Comparison of ENCODE assay signal across 1 cellular context in the genomic region with DNA sequence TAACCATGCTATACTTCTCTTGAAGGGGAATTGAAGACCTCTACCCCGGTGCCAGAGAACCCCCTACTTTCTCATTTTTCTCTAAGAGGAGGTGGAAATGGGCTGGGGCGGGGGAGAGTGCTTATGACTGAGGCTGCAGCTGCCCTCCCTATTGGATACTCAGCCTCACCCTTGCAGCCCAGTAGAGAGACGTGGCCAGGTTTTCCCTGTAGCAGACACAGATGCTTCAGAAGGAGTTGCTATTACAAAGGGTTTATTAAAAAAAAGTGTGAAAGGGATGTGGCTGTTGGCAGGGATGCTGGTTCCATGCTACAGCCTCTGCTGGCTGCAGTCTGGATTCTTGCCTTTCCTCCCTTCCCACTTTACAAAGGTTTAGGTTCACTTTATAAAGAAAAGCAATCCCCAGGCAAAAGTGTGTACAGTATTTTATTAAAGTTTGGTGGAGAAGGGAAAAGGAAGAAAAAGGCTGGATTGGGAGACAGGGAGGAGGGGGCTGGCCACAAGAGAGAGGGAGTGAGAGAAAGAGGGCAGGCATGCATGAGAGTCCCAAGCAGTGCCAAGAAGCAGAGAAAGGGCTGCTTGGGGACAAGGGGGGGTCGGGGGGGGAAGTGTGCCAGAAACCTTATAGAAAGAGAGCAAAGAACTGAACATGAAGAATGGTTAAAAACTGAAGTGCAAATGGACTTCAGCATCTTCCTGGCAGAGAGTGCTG.
TF ChIP-seq lines count a peak whose summit lies in the region.

No MANE protein-coding gene starts in this region.

TF ChIP-seq in GM23338, 12 proteins besides CTCF, POLR2A, EP300 and RAD21 (continued from another document):
- TF ChIP-seq EZH2 (IDR thresholded peaks at IDR 0.05; ENCODE audit: low read depth, unreplicated experiment) = no peak
- TF ChIP-seq, protein P1, sequence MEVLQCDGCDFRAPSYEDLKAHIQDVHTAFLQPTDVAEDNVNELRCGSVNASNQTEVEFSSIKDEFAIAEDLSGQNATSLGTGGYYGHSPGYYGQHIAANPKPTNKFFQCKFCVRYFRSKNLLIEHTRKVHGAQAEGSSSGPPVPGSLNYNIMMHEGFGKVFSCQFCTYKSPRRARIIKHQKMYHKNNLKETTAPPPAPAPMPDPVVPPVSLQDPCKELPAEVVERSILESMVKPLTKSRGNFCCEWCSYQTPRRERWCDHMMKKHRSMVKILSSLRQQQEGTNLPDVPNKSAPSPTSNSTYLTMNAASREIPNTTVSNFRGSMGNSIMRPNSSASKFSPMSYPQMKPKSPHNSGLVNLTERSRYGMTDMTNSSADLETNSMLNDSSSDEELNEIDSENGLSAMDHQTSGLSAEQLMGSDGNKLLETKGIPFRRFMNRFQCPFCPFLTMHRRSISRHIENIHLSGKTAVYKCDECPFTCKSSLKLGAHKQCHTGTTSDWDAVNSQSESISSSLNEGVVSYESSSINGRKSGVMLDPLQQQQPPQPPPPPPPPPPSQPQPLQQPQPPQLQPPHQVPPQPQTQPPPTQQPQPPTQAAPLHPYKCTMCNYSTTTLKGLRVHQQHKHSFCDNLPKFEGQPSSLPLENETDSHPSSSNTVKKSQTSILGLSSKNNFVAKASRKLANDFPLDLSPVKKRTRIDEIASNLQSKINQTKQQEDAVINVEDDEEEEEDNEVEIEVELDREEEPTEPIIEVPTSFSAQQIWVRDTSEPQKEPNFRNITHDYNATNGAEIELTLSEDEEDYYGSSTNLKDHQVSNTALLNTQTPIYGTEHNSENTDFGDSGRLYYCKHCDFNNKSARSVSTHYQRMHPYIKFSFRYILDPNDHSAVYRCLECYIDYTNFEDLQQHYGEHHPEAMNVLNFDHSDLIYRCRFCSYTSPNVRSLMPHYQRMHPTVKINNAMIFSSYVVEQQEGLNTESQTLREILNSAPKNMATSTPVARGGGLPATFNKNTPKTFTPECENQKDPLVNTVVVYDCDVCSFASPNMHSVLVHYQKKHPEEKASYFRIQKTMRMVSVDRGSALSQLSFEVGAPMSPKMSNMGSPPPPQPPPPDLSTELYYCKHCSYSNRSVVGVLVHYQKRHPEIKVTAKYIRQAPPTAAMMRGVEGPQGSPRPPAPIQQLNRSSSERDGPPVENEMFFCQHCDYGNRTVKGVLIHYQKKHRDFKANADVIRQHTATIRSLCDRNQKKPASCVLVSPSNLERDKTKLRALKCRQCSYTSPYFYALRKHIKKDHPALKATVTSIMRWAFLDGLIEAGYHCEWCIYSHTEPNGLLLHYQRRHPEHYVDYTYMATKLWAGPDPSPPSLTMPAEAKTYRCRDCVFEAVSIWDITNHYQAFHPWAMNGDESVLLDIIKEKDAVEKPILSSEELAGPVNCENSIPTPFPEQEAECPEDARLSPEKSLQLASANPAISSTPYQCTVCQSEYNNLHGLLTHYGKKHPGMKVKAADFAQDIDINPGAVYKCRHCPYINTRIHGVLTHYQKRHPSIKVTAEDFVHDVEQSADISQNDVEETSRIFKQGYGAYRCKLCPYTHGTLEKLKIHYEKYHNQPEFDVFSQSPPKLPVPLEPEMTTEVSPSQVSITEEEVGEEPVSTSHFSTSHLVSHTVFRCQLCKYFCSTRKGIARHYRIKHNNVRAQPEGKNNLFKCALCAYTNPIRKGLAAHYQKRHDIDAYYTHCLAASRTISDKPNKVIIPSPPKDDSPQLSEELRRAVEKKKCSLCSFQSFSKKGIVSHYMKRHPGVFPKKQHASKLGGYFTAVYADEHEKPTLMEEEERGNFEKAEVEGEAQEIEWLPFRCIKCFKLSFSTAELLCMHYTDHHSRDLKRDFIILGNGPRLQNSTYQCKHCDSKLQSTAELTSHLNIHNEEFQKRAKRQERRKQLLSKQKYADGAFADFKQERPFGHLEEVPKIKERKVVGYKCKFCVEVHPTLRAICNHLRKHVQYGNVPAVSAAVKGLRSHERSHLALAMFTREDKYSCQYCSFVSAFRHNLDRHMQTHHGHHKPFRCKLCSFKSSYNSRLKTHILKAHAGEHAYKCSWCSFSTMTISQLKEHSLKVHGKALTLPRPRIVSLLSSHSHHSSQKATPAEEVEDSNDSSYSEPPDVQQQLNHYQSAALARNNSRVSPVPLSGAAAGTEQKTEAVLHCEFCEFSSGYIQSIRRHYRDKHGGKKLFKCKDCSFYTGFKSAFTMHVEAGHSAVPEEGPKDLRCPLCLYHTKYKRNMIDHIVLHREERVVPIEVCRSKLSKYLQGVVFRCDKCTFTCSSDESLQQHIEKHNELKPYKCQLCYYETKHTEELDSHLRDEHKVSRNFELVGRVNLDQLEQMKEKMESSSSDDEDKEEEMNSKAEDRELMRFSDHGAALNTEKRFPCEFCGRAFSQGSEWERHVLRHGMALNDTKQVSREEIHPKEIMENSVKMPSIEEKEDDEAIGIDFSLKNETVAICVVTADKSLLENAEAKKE (CRISPR knock-in tag; IDR thresholded peaks at IDR 0.05) = no peak
- TF ChIP-seq NANOG (IDR thresholded peaks at IDR 0.05; ENCODE audit: borderline replicate concordance) = no peak
- no peak for TF ChIP-seq JUNB (IDR thresholded peaks at IDR 0.05; ENCODE audit: unreplicated experiment)
- TF ChIP-seq POLR2AphosphoS5 (IDR thresholded peaks at IDR 0.05; ENCODE audit: low read depth) = no peak
- TF ChIP-seq STAT1 (IDR thresholded peaks at IDR 0.05; ENCODE audit: unreplicated experiment) = no peak
